Comparison of ENCODE assay signal across 27 cellular contexts in the genomic region with DNA sequence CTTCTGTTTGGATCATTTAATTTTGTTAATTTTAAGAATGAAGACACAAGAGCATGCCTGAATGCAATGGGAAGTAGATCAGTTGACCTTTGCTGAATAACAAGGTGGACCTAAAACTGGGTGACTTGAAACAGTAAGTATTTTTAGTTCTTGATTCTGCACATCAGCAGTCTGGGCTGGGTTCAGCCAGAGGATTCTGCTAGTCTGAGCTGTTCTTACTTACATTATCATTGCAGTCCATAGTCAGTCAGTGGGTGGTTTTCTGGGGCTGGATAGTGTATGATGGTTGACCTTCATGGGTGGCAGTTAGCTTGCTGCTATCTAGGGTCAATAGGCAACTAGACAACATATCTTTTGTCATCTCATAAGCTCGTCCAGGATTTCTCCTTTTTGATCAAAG.
"Had no signal": no experiment of that assay in that cellular context is flagged by ENCODE, and none has a peak within 500 bp of the region (broad histone marks: within the 10 kb centered on the region; RNA-seq: fewer than 3 reads in every experiment).

No MANE protein-coding gene starts in this region.

- H3K9me3 ChIP-seq: left lung, mucosa of descending colon, ovary, right atrium auricular region, right lobe of liver, stomach, testis, thyroid gland, transverse colon, upper lobe of left lung, vagina had no signal

- H3K27me3 Mint-ChIP-seq: progenitor cell of endocrine pancreas; stimulated activated naive B cell treated with anti-CD40 and anti-IgM and Interleukin-4, amounts not matched to agents 10 μg/mL and 1 μg/mL and 100 μg/mL, for 72 hours had no signal

- H3K4me1 Mint-ChIP-seq: immature natural killer cell had no signal

- DNase-seq: hypothalamus; immature natural killer cell; kidney; left colon; left lung; midbrain; mucosa of descending colon; naive thymus-derived CD4-positive, alpha-beta T cell; ovary; right lobe of liver; stimulated activated CD4-positive, alpha-beta T cell treated with anti-CD3 and anti-CD28 coated beads, Interleukin-1b, Interleukin-23, amount 100 ng/mL, for 48 hours; stimulated activated CD4-positive, alpha-beta T cell treated with anti-CD3 and anti-CD28 coated beads, Interleukin-2, amount 100 ng/mL, for 48 hours; stimulated activated CD4-positive, alpha-beta T cell treated with anti-CD3 and anti-CD28 coated beads, Interleukin-4, amount 100 ng/mL, for 4 hours; stimulated activated CD8-positive, alpha-beta memory T cell treated with anti-CD3 and anti-CD28 coated beads, Interleukin-4, amount 100 ng/mL, for 48 hours; stimulated activated naive B cell treated with anti-CD40 and anti-IgM and Interleukin-4, amounts not matched to agents 10 μg/mL and 1 μg/mL and 100 μg/mL, for 72 hours; stimulated activated naive CD8-positive, alpha-beta T cell treated with anti-CD3 and anti-CD28 coated beads, Interleukin-15, Interleukin-2, amounts not matched to agents 100 U/mL and 50 U/mL, for 24 hours; stomach; testis; thyroid gland; transverse colon; upper lobe of left lung had no signal

- H3K9me3 Mint-ChIP-seq: immature natural killer cell; natural killer cell treated with Interleukin-12 subunit alpha and Interleukin-12 subunit beta and Interleukin-15 and Interleukin-18, amount 100 ng/mL, for 72 hours; stimulated activated naive B cell treated with anti-CD40 and anti-IgM and Interleukin-4, amounts not matched to agents 10 μg/mL and 1 μg/mL and 100 μg/mL, for 72 hours had no signal

- H3K36me3 ChIP-seq: left lung, ovary, right atrium auricular region, right lobe of liver, stomach, thyroid gland, transverse colon, upper lobe of left lung, vagina had no signal

- H3K4me2 ChIP-seq: smooth muscle cell had no signal

- H3K27ac ChIP-seq: left lung, ovary, right atrium auricular region, right lobe of liver, stomach, testis, thyroid gland, transverse colon, upper lobe of left lung, vagina had no signal

- H3K36me3 Mint-ChIP-seq: immature natural killer cell; naive thymus-derived CD4-positive, alpha-beta T cell; natural killer cell treated with Interleukin-12 subunit alpha and Interleukin-12 subunit beta and Interleukin-15 and Interleukin-18, amount 100 ng/mL, for 72 hours; stimulated activated naive B cell treated with anti-CD40 and anti-IgM and Interleukin-4, amounts not matched to agents 10 μg/mL and 1 μg/mL and 100 μg/mL, for 72 hours had no signal

- H3K27ac Mint-ChIP-seq: immature natural killer cell; naive thymus-derived CD4-positive, alpha-beta T cell; natural killer cell treated with Interleukin-12 subunit alpha and Interleukin-12 subunit beta and Interleukin-15 and Interleukin-18, amount 100 ng/mL, for 72 hours; progenitor cell of endocrine pancreas; stimulated activated naive B cell treated with anti-CD40 and anti-IgM and Interleukin-4, amounts not matched to agents 10 μg/mL and 1 μg/mL and 100 μg/mL, for 72 hours had no signal

- H3K4me3 ChIP-seq: left lung, lung, mucosa of descending colon, ovary, right atrium auricular region, right lobe of liver, smooth muscle cell, stomach, testis, thyroid gland, transverse colon, upper lobe of left lung, vagina had no signal

- H3K4me3 Mint-ChIP-seq: immature natural killer cell; naive thymus-derived CD4-positive, alpha-beta T cell; natural killer cell treated with Interleukin-12 subunit alpha and Interleukin-12 subunit beta and Interleukin-15 and Interleukin-18, amount 100 ng/mL, for 72 hours; stimulated activated naive B cell treated with anti-CD40 and anti-IgM and Interleukin-4, amounts not matched to agents 10 μg/mL and 1 μg/mL and 100 μg/mL, for 72 hours had no signal

- H3K27me3 ChIP-seq: left lung, ovary, right atrium auricular region, right lobe of liver, stomach, testis, thyroid gland, transverse colon, upper lobe of left lung, vagina had no signal

- H3K4me1 ChIP-seq: left lung, right atrium auricular region, right lobe of liver, stomach, testis, thyroid gland, transverse colon, upper lobe of left lung, vagina had no signal

- ATAC-seq: left colon; left lung; mucosa of descending colon; naive thymus-derived CD4-positive, alpha-beta T cell; natural killer cell treated with Interleukin-12 subunit alpha and Interleukin-12 subunit beta and Interleukin-15 and Interleukin-18, amount 100 ng/mL, for 72 hours; right lobe of liver; stimulated activated naive CD8-positive, alpha-beta T cell treated with anti-CD3 and anti-CD28 coated beads, Interleukin-15, Interleukin-2, amounts not matched to agents 100 U/mL and 50 U/mL, for 24 hours had no signal
